8 cellular contexts compared by ENCODE assay signal in genomic region chr4:139099366-139099982, GRCh38.
A peak's percentile ranks its signal among the peaks of the same experiment; 100 is the strongest.
DNase-seq lines count a peak whose midpoint lies in the region; TF ChIP-seq lines count a peak whose summit lies in the region.

No MANE protein-coding gene starts in this region.

- no peaks in the 10 kb centered on the region for H3F3A ChIP-seq in GM23248 (ENCODE audit: insufficient read depth)

- H3K27me3 ChIP-seq in GM23248 (replicated peaks; ENCODE audit: insufficient read depth) (no peaks in the 10 kb centered on the region), uterus (no peaks in the 10 kb centered on the region)

- no peaks in the 10 kb centered on the region for H3K79me2 ChIP-seq in GM23248 (ENCODE audit: insufficient read depth)

- no peak overlapping the region for H2AFZ ChIP-seq in GM23248

- H4K20me1 ChIP-seq in GM23248 (ENCODE audit: insufficient read depth), result no peaks in the 10 kb centered on the region

- WGBS in GM23248 (ENCODE audit: low coverage in 1 of 2, low lambda C conversion rate in 2 of 2, missing lambda C conversion rate in 2 of 2), 2 experiments, result 6 to 8% methylated on average over 2 of the region's 2 CpGs

- no peak overlapping the region for H3K27ac ChIP-seq in GM23248
- no peak overlapping the region for H3K27ac ChIP-seq in uterus

- H3K4me3 ChIP-seq in GM23248 (no peak overlapping the region), uterus (no peak overlapping the region)

- H3K9ac ChIP-seq in GM23248, result no peak overlapping the region

- peak; percentile 69 for DNase-seq in ELF-1 (ENCODE audit: low read depth, low spot score)
- peak; percentile 85 for DNase-seq in GM23248
- DNase-seq in MV-4-11 (lab: John Stamatoyannopoulos, UW), result peak; percentile 69
- DNase-seq in SK-MEL-5 (ENCODE audit: low read depth, low spot score), result peak; percentile 86
- peak in 3 of 4 experiments; percentile 13 to 56 (median 40) for DNase-seq in activated naive CD4-positive, alpha-beta T cell (lab: John Stamatoyannopoulos, UW)
- DNase-seq in glomerular endothelial cell (ENCODE audit: extremely low read depth, low read depth, low spot score), result peak; percentile 63
- DNase-seq in posterior cingulate gyrus, result peak in 6 of 10 donors; percentile 58 to 92 (median 70)
- DNase-seq in uterus, result peak; percentile 60 to 70

- H3K4me2 ChIP-seq in GM23248 (ENCODE audit: unreplicated experiment), result no peak overlapping the region

- H3K9me3 ChIP-seq in GM23248 (ENCODE audit: low read depth) (no peaks in the 10 kb centered on the region), uterus (no peaks in the 10 kb centered on the region)

- H3K9me2 ChIP-seq in GM23248 (ENCODE audit: insufficient read depth), result no peaks in the 10 kb centered on the region

- intact Hi-C loops in posterior cingulate gyrus (cut with DNase I) (loop anchor here (5.0 kb wide), 1 partner anchor 78 kb away; the partner anchor contains the start of gene ELF2), uterus (cut with DNase I; ENCODE audit: low total_unique reads) (loop anchor here (10.0 kb wide), 1 partner anchor 195 kb away; no protein-coding TSS in a partner anchor)

- no peaks in the 10 kb centered on the region for H3K36me3 ChIP-seq in GM23248 (ENCODE audit: low read depth)
- H3K36me3 ChIP-seq in uterus, result no peaks in the 10 kb centered on the region

- in situ Hi-C loops in GM23248 (cut with MboI), result no loop called here
- in situ Hi-C loops in SK-MEL-5 (cut with HindIII; ENCODE audit: low pct_unique_long_range_greater_than_20kb, low sequenced_read_pairs), result no loop called here

- TF ChIP-seq CTCF in uterus (IDR thresholded peaks at IDR 0.05), result peak; percentile 73 to 81 (median 80)

- no peak for TF ChIP-seq POLR2A in uterus (IDR thresholded peaks at IDR 0.05)

- H3K4me1 ChIP-seq in GM23248 (ENCODE audit: insufficient read depth) (no peaks in the 10 kb centered on the region), uterus (no peaks in the 10 kb centered on the region)
